ENCODE assay signal across 15 cellular contexts in the genomic region with DNA sequence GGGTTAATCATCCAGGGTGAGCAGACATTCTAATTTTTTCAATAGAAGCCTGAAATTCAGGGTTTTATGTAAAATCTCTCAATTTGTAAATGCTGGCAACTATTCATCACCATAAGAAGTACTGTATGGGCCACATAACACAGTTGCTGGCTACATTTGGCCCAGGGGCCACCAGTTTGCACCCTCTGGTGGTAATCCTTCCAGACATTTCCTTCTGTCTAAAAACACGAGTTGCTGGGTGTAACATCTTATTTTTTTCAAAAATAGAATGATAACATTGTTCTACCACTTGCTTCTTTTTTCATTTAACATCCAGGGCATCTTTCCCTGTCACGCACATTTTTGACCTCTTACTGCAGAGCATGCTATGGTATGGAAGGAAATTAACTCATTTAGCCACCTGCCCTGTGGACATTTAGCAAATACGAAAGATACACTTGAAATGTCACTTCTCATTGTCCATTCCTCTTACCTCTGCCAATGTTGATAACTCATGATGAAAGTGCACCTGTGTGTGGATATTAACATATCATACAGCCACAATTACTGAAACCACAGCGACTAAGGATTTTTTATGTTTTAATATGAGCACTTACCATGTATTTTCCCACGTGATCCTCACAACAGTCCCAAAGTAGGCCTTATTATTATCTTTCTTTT.
DNase-seq lines count a peak whose midpoint lies in the region; ATAC-seq and TF ChIP-seq lines count a peak whose summit lies in the region.
"Had no signal": no experiment of that assay in that cellular context is flagged by ENCODE, and none has a peak within 500 bp of the region (broad histone marks: within the 10 kb centered on the region; RNA-seq: fewer than 3 reads in every experiment).

No MANE protein-coding gene starts in this region.

- peak; percentile 25 for DNase-seq in activated naive CD4-positive, alpha-beta T cell treated with anti-CD3 and anti-CD28 coated beads for 36 hours
- DNase-seq in activated naive CD4-positive, alpha-beta T cell treated with Interleukin-2 at 50 U/mL for 16 hours = no peak
- DNase-seq in MM.1S = no peak
- DNase-seq in activated naive CD8-positive, alpha-beta T cell treated with anti-CD3 and anti-CD28 coated beads, Interleukin-2, amount 50 U/mL, for 24 hours = no peak
- DNase-seq in left lung = no peak
- DNase-seq in COR-L47 (lab: John Stamatoyannopoulos, UW) = no peak
- DNase-seq: activated CD4-positive, alpha-beta T cell treated with anti-CD3 and anti-CD28 coated beads for 4 hours; IMR-90; left ventricle myocardium inferior; NCI-H446; stimulated activated CD4-positive, alpha-beta T cell treated with anti-CD3 and anti-CD28 coated beads, Interleukin-12 subunit alpha, Interleukin-12 subunit beta, amount 100 ng/mL, for 4 hours had no signal

- H3K4me3 ChIP-seq in MM.1S (ENCODE audit: low read length) (no peak overlapping the region), left lung (no peak overlapping the region)
- H3K4me3 ChIP-seq: BLaER1 treated with 17β-estradiol and CSF1 and Interleukin-3, amounts not matched to agents 10 nM and 100 nM; left ventricle myocardium inferior; SJSA1 had no signal

- TF ChIP-seq CTCF in MM.1S (IDR thresholded peaks at IDR 0.05; ENCODE audit: low read length) (peak; percentile 16; the same call in 1 of the 2 replicates), left lung (IDR thresholded peaks at IDR 0.05) (no peak)

- H3K36me3 Mint-ChIP-seq in activated naive CD4-positive, alpha-beta T cell treated with anti-CD3 and anti-CD28 coated beads for 36 hours (ENCODE audit: low read depth) = no peaks in the 10 kb centered on the region
- H3K36me3 Mint-ChIP-seq in activated naive CD8-positive, alpha-beta T cell treated with anti-CD3 and anti-CD28 coated beads, Interleukin-2, amount 50 U/mL, for 24 hours (ENCODE audit: low read depth) = no peaks in the 10 kb centered on the region
- H3K36me3 Mint-ChIP-seq in stimulated activated memory B cell treated with anti-CD40 and anti-IgM and Interleukin-4, amounts not matched to agents 10 μg/mL and 1 μg/mL and 100 μg/mL, for 72 hours = no peaks in the 10 kb centered on the region

- no peak overlapping the region for H2AFZ ChIP-seq in MM.1S (ENCODE audit: low read length)

- CTCF ChIA-PET in activated naive CD4-positive, alpha-beta T cell treated with anti-CD3 and anti-CD28 coated beads for 36 hours (lab: Charles Lee) = interaction anchor here (1.3 to 5.4 kb wide), 3 partner anchors 42 to 119 kb away, joined by 3 to 43 read pairs (median 14); a partner anchor contains a TSS

- no peak overlapping the region for H3K4me3 Mint-ChIP-seq in activated naive CD4-positive, alpha-beta T cell treated with anti-CD3 and anti-CD28 coated beads for 36 hours
- H3K4me3 Mint-ChIP-seq in activated naive CD8-positive, alpha-beta T cell treated with anti-CD3 and anti-CD28 coated beads, Interleukin-2, amount 50 U/mL, for 24 hours = no peak overlapping the region
- no peak overlapping the region for H3K4me3 Mint-ChIP-seq in stimulated activated memory B cell treated with anti-CD40 and anti-IgM and Interleukin-4, amounts not matched to agents 10 μg/mL and 1 μg/mL and 100 μg/mL, for 72 hours

- ATAC-seq in activated naive CD8-positive, alpha-beta T cell treated with anti-CD3 and anti-CD28 coated beads, Interleukin-2, amount 50 U/mL, for 24 hours = no peak
- peak; percentile 22 for ATAC-seq in stimulated activated memory B cell treated with anti-CD40 and anti-IgM and Interleukin-4, amounts not matched to agents 10 μg/mL and 1 μg/mL and 100 μg/mL, for 72 hours
- ATAC-seq in HG02678 (IDR thresholded peaks at IDR 0.05; ENCODE audit: unreplicated experiment) = no peak
- ATAC-seq in left lung = no peak

- H3K27ac ChIP-seq in MM.1S (ENCODE audit: low read length) (peak overlapping the region; percentile 96; the same call in 1 of the 2 replicates), left lung (no peak overlapping the region)
- H3K27ac ChIP-seq: BLaER1 treated with 17β-estradiol and CSF1 and Interleukin-3, amounts not matched to agents 10 nM and 100 nM; left ventricle myocardium inferior; SJSA1 had no signal

- H3K79me2 ChIP-seq in MM.1S (ENCODE audit: low read length) = peaks cover 14% of the 10 kb centered on the region

- H3F3A ChIP-seq in MM.1S (ENCODE audit: insufficient read depth, low read length) = peaks cover 54% of the 10 kb centered on the region

- no peak overlapping the region for H3K9ac ChIP-seq in MM.1S (ENCODE audit: low read length)
- H3K9ac ChIP-seq: BLaER1 treated with 17β-estradiol and CSF1 and Interleukin-3, amounts not matched to agents 10 nM and 100 nM had no signal

- no peaks in the 10 kb centered on the region for H3K27me3 Mint-ChIP-seq in activated naive CD4-positive, alpha-beta T cell treated with anti-CD3 and anti-CD28 coated beads for 36 hours (ENCODE audit: low read depth)
- no peaks in the 10 kb centered on the region for H3K27me3 Mint-ChIP-seq in activated naive CD8-positive, alpha-beta T cell treated with anti-CD3 and anti-CD28 coated beads, Interleukin-2, amount 50 U/mL, for 24 hours
- H3K27me3 Mint-ChIP-seq in stimulated activated memory B cell treated with anti-CD40 and anti-IgM and Interleukin-4, amounts not matched to agents 10 μg/mL and 1 μg/mL and 100 μg/mL, for 72 hours = no peaks in the 10 kb centered on the region

- H3K36me3 ChIP-seq in MM.1S (replicated peaks; ENCODE audit: insufficient read depth, low read length) = no peaks in the 10 kb centered on the region
- no peaks in the 10 kb centered on the region for H3K36me3 ChIP-seq in left lung
- H3K36me3 ChIP-seq: BLaER1 treated with 17β-estradiol and CSF1 and Interleukin-3, amounts not matched to agents 10 nM and 100 nM; left ventricle myocardium inferior; SJSA1 had no signal

- no peaks in the 10 kb centered on the region for H3K9me2 ChIP-seq in MM.1S (replicated peaks; ENCODE audit: insufficient read depth, low read length)

- H3K9me3 ChIP-seq in MM.1S (replicated peaks; ENCODE audit: insufficient read depth, low read length) (no peaks in the 10 kb centered on the region), left lung (no peaks in the 10 kb centered on the region)
- H3K9me3 ChIP-seq: BLaER1 treated with 17β-estradiol and CSF1 and Interleukin-3, amounts not matched to agents 10 nM and 100 nM; left ventricle myocardium inferior; SJSA1 had no signal

- H4K20me1 ChIP-seq in MM.1S (ENCODE audit: insufficient read depth, low read length) = no peaks in the 10 kb centered on the region
- H4K20me1 ChIP-seq: BLaER1 treated with 17β-estradiol and CSF1 and Interleukin-3, amounts not matched to agents 10 nM and 100 nM had no signal

- H3K27ac Mint-ChIP-seq in activated naive CD4-positive, alpha-beta T cell treated with anti-CD3 and anti-CD28 coated beads for 36 hours = no peak overlapping the region
- peak overlapping the region; percentile 65 for H3K27ac Mint-ChIP-seq in activated naive CD8-positive, alpha-beta T cell treated with anti-CD3 and anti-CD28 coated beads, Interleukin-2, amount 50 U/mL, for 24 hours
- H3K27ac Mint-ChIP-seq in stimulated activated memory B cell treated with anti-CD40 and anti-IgM and Interleukin-4, amounts not matched to agents 10 μg/mL and 1 μg/mL and 100 μg/mL, for 72 hours = peak overlapping the region; percentile 93

- peaks cover 82% of the 10 kb centered on the region for H3K4me1 Mint-ChIP-seq in activated naive CD4-positive, alpha-beta T cell treated with anti-CD3 and anti-CD28 coated beads for 36 hours (ENCODE audit: low read depth)
- peaks cover 93% of the 10 kb centered on the region for H3K4me1 Mint-ChIP-seq in activated naive CD8-positive, alpha-beta T cell treated with anti-CD3 and anti-CD28 coated beads, Interleukin-2, amount 50 U/mL, for 24 hours
- peaks cover 77% of the 10 kb centered on the region for H3K4me1 Mint-ChIP-seq in stimulated activated memory B cell treated with anti-CD40 and anti-IgM and Interleukin-4, amounts not matched to agents 10 μg/mL and 1 μg/mL and 100 μg/mL, for 72 hours

- H3K9me3 Mint-ChIP-seq in activated naive CD4-positive, alpha-beta T cell treated with anti-CD3 and anti-CD28 coated beads for 36 hours = no peaks in the 10 kb centered on the region
- H3K9me3 Mint-ChIP-seq in activated naive CD8-positive, alpha-beta T cell treated with anti-CD3 and anti-CD28 coated beads, Interleukin-2, amount 50 U/mL, for 24 hours = no peaks in the 10 kb centered on the region
- no peaks in the 10 kb centered on the region for H3K9me3 Mint-ChIP-seq in stimulated activated memory B cell treated with anti-CD40 and anti-IgM and Interleukin-4, amounts not matched to agents 10 μg/mL and 1 μg/mL and 100 μg/mL, for 72 hours

- H3K27me3 ChIP-seq in MM.1S (replicated peaks; ENCODE audit: insufficient read depth, low read length) (no peaks in the 10 kb centered on the region), left lung (no peaks in the 10 kb centered on the region)
- H3K27me3 ChIP-seq: SJSA1 had no signal

- no peak overlapping the region for H3K4me2 ChIP-seq in MM.1S (ENCODE audit: low read depth, low read length)

- intact Hi-C loops in activated naive CD4-positive, alpha-beta T cell treated with anti-CD3 and anti-CD28 coated beads for 36 hours (cut with micrococcal nuclease) = loop anchor here (5.0 kb wide), 2 partner anchors 308 to 362 kb away; a partner anchor contains a TSS
- intact Hi-C loops in left lung (cut with DNase I) = no loop called here

- H3K4me1 ChIP-seq in MM.1S (ENCODE audit: low read length) (peaks cover 47% of the 10 kb centered on the region), left lung (peaks cover 17 to 70% of the 10 kb centered on the region in 2 donors)
